In genomic region chr17:43528319-43528987, GRCh38 we compare ENCODE assay signal across 1 cellular context.
TF ChIP-seq lines count a peak whose summit lies in the region.

No MANE protein-coding gene starts in this region.

TF ChIP-seq in HepG2, 621 proteins besides CTCF, POLR2A, EP300 and RAD21 (continued from another document and continues in another):
- TF ChIP-seq, protein P1, sequence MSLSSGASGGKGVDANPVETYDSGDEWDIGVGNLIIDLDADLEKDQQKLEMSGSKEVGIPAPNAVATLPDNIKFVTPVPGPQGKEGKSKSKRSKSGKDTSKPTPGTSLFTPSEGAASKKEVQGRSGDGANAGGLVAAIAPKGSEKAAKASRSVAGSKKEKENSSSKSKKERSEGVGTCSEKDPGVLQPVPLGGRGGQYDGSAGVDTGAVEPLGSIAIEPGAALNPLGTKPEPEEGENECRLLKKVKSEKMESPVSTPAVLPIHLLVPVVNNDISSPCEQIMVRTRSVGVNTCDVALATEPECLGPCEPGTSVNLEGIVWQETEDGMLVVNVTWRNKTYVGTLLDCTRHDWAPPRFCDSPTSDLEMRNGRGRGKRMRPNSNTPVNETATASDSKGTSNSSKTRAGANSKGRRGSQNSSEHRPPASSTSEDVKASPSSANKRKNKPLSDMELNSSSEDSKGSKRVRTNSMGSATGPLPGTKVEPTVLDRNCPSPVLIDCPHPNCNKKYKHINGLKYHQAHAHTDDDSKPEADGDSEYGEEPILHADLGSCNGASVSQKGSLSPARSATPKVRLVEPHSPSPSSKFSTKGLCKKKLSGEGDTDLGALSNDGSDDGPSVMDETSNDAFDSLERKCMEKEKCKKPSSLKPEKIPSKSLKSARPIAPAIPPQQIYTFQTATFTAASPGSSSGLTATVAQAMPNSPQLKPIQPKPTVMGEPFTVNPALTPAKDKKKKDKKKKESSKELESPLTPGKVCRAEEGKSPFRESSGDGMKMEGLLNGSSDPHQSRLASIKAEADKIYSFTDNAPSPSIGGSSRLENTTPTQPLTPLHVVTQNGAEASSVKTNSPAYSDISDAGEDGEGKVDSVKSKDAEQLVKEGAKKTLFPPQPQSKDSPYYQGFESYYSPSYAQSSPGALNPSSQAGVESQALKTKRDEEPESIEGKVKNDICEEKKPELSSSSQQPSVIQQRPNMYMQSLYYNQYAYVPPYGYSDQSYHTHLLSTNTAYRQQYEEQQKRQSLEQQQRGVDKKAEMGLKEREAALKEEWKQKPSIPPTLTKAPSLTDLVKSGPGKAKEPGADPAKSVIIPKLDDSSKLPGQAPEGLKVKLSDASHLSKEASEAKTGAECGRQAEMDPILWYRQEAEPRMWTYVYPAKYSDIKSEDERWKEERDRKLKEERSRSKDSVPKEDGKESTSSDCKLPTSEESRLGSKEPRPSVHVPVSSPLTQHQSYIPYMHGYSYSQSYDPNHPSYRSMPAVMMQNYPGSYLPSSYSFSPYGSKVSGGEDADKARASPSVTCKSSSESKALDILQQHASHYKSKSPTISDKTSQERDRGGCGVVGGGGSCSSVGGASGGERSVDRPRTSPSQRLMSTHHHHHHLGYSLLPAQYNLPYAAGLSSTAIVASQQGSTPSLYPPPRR (CRISPR knock-in tag; IDR thresholded peaks at IDR 0.05; ENCODE audit: borderline replicate concordance): peak; percentile 70; the same call in 1 of the 2 replicates
- TF ChIP-seq HDAC1 (CRISPR knock-in tag; IDR thresholded peaks at IDR 0.05) (peak; percentile 46), GMEB2 (CRISPR knock-in tag; IDR thresholded peaks at IDR 0.05; ENCODE audit: low read depth) (no peak), KIAA2018 (CRISPR knock-in tag; IDR thresholded peaks at IDR 0.05; ENCODE audit: borderline replicate concordance) (no peak), CEBPZ (IDR thresholded peaks at IDR 0.05; ENCODE audit: low read length) (no peak), PLRG1 (conservative IDR thresholded peaks at IDR 0.05) (no peak), HNRNPUL1 (IDR thresholded peaks at IDR 0.05; ENCODE audit: low read depth, low read length) (no peak), ARHGAP35 (CRISPR knock-in tag; IDR thresholded peaks at IDR 0.05; ENCODE audit: borderline replicate concordance) (no peak), NFIC (IDR thresholded peaks at IDR 0.05; ENCODE audit: low read length) (peak; percentile 45; the same call in 1 of the 2 replicates), ZNF382 (CRISPR knock-in tag; IDR thresholded peaks at IDR 0.05; ENCODE audit: borderline replicate concordance) (no peak), ATAD3A (CRISPR knock-in tag; IDR thresholded peaks at IDR 0.05) (no peak), KLF15 (CRISPR knock-in tag; IDR thresholded peaks at IDR 0.05; ENCODE audit: borderline replicate concordance) (no peak), MEIS1 (CRISPR knock-in tag; IDR thresholded peaks at IDR 0.05; ENCODE audit: borderline replicate concordance) (peak; percentile 79; the same call in 1 of the 2 replicates), LRRFIP1 (CRISPR knock-in tag; conservative IDR thresholded peaks at IDR 0.05) (no peak), NCOA5 (CRISPR knock-in tag; IDR thresholded peaks at IDR 0.05) (no peak), CCAR2 (optimal IDR thresholded peaks at IDR 0.05; ENCODE audit: low read depth, low read length) (no peak), ZNF790 (CRISPR knock-in tag; IDR thresholded peaks at IDR 0.05; ENCODE audit: borderline replicate concordance) (no peak), FOSL2 (CRISPR knock-in tag; IDR thresholded peaks at IDR 0.05) (peak; percentile 68), ZNF333 (CRISPR knock-in tag; IDR thresholded peaks at IDR 0.05; ENCODE audit: borderline replicate concordance) (no peak), HBP1 (CRISPR knock-in tag; IDR thresholded peaks at IDR 0.05; ENCODE audit: low read depth) (peak; percentile 30; the same call in 1 of the 2 replicates)
- TF ChIP-seq, protein P2, sequence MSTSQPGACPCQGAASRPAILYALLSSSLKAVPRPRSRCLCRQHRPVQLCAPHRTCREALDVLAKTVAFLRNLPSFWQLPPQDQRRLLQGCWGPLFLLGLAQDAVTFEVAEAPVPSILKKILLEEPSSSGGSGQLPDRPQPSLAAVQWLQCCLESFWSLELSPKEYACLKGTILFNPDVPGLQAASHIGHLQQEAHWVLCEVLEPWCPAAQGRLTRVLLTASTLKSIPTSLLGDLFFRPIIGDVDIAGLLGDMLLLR (CRISPR knock-in tag; IDR thresholded peaks at IDR 0.05): no peak
- TF ChIP-seq, protein P3, sequence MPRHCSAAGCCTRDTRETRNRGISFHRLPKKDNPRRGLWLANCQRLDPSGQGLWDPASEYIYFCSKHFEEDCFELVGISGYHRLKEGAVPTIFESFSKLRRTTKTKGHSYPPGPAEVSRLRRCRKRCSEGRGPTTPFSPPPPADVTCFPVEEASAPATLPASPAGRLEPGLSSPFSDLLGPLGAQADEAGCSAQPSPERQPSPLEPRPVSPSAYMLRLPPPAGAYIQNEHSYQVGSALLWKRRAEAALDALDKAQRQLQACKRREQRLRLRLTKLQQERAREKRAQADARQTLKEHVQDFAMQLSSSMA (CRISPR knock-in tag; IDR thresholded peaks at IDR 0.05): peak; percentile 32; the same call in 1 of the 2 replicates
- TF ChIP-seq, protein P4, sequence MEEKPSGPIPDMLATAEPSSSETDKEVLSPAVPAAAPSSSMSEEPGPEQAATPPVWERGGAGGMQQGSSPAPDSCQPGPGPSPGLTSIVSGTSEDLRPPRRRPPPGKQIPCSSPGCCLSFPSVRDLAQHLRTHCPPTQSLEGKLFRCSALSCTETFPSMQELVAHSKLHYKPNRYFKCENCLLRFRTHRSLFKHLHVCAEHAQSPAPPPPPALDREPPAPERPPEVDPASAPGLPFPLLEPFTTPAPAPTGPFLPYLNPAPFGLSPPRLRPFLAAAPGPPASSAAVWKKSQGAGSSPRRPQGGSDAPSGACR (CRISPR knock-in tag; IDR thresholded peaks at IDR 0.05): no peak
